8 cellular contexts compared by ENCODE assay signal in genomic region chr19:14059093-14059480, GRCh38.
A peak's percentile ranks its signal among the peaks of the same experiment; 100 is the strongest.
DNase-seq lines count a peak whose midpoint lies in the region; TF ChIP-seq lines count a peak whose summit lies in the region.

No MANE protein-coding gene starts in this region.

- H3K27me3 ChIP-seq in parathyroid adenoma (ENCODE audit: control insufficient read depth, insufficient read depth, low read length) = no peaks in the 10 kb centered on the region

- H3K4me2 ChIP-seq in parathyroid adenoma (ENCODE audit: low read length) = no peak overlapping the region

- H3K79me2 ChIP-seq in parathyroid adenoma = no peaks in the 10 kb centered on the region

- peaks cover 7% of the 10 kb centered on the region for H3K4me1 ChIP-seq in parathyroid adenoma

- H2AFZ ChIP-seq in parathyroid adenoma = no peak overlapping the region

- H3K27ac ChIP-seq in parathyroid adenoma = no peak overlapping the region

- H3K36me3 ChIP-seq in parathyroid adenoma (ENCODE audit: control insufficient read depth, insufficient read depth, low read length) = no peaks in the 10 kb centered on the region

- H3K4me3 ChIP-seq in GM12864 (ENCODE audit: low read depth, low read length) (no peak overlapping the region), cardiac fibroblast (replicated peaks in 1 of 2; ENCODE audit: low read depth in 2 of 2, low read length in 2 of 2) (no peak overlapping the region), parathyroid adenoma (ENCODE audit: low read depth, low read length) (no peak overlapping the region)

- no peaks in the 10 kb centered on the region for H3K9me3 ChIP-seq in parathyroid adenoma (ENCODE audit: control insufficient read depth, low read length)

- TF ChIP-seq CTCF in GM12864 (IDR thresholded peaks at IDR 0.05; ENCODE audit: low read depth, low read length, missing control alignments) (peak; percentile 88), cardiac fibroblast (IDR thresholded peaks at IDR 0.05; ENCODE audit: low read depth, low read length) (peak; percentile 81), parathyroid adenoma (IDR thresholded peaks at IDR 0.05) (peak; percentile 45)

- intact Hi-C loops in posterior cingulate gyrus (cut with DNase I) = no loop called here

- DNase-seq in GM12864 (ENCODE audit: low read depth) (no peak), T-helper 9 cell (peak; percentile 53), cardiac fibroblast (ENCODE audit: low read depth in 2 of 2) (no peak), NK-92 (lab: John Stamatoyannopoulos, UW; ENCODE audit: unreplicated experiment) (no peak), SHP77 (lab: John Stamatoyannopoulos, UW) (no peak), HK-2 (ENCODE audit: unreplicated experiment) (no peak), posterior cingulate gyrus (no peak)

- no peak overlapping the region for H3K9ac ChIP-seq in parathyroid adenoma
